Comparison of ENCODE assay signal across 24 cellular contexts in genomic region chr3:193878051-193878838, GRCh38.
"Had no signal": no experiment of that assay in that cellular context is flagged by ENCODE, and none has a peak within 500 bp of the region (broad histone marks: within the 10 kb centered on the region; RNA-seq: fewer than 3 reads in every experiment).

No MANE protein-coding gene starts in this region.

- H3K36me3 Mint-ChIP-seq: activated CD4-positive, alpha-beta memory T cell treated with anti-CD3 and anti-CD28 coated beads for 36 hours; mesothelial cell of epicardium; natural killer cell; stimulated activated naive B cell treated with anti-CD40 and anti-IgM and Interleukin-4, amounts not matched to agents 10 μg/mL and 1 μg/mL and 100 μg/mL, for 72 hours had no signal

- H3K9me3 Mint-ChIP-seq: activated CD4-positive, alpha-beta memory T cell treated with anti-CD3 and anti-CD28 coated beads for 36 hours; activated T-cell treated with anti-CD3 and anti-CD28 coated beads, Interleukin-2, amount 50 U/mL, for 72 hours; mesothelial cell of epicardium; natural killer cell; stimulated activated naive B cell treated with anti-CD40 and anti-IgM and Interleukin-4, amounts not matched to agents 10 μg/mL and 1 μg/mL and 100 μg/mL, for 72 hours had no signal

- H3K4me3 Mint-ChIP-seq: activated CD4-positive, alpha-beta memory T cell treated with anti-CD3 and anti-CD28 coated beads for 36 hours; activated T-cell treated with anti-CD3 and anti-CD28 coated beads, Interleukin-2, amount 50 U/mL, for 72 hours; mesothelial cell of epicardium; natural killer cell; T-helper 17 cell had no signal

- H3K4me2 ChIP-seq: smooth muscle cell had no signal

- H3K4me1 ChIP-seq: ascending aorta, sigmoid colon, upper lobe of left lung had no signal

- H3K4me1 Mint-ChIP-seq: natural killer cell, T-helper 17 cell had no signal

- ATAC-seq: activated T-cell treated with anti-CD3 and anti-CD28 coated beads, Interleukin-2, amount 50 U/mL, for 72 hours; esophagus mucosa; gastrocnemius medialis; left ventricle myocardium superior; natural killer cell; T-helper 17 cell had no signal

- H3K27ac Mint-ChIP-seq: activated CD4-positive, alpha-beta memory T cell treated with anti-CD3 and anti-CD28 coated beads for 36 hours; activated T-cell treated with anti-CD3 and anti-CD28 coated beads, Interleukin-2, amount 50 U/mL, for 72 hours; natural killer cell; T-helper 17 cell had no signal

- H3K27me3 ChIP-seq: ascending aorta, gastrocnemius medialis, sigmoid colon, upper lobe of left lung had no signal

- H3K36me3 ChIP-seq: ascending aorta, brain microvascular endothelial cell, gastrocnemius medialis, sigmoid colon, upper lobe of left lung had no signal

- H3K9me3 ChIP-seq: ascending aorta, gastrocnemius medialis, sigmoid colon, upper lobe of left lung had no signal

- DNase-seq: activated CD4-positive, alpha-beta memory T cell treated with anti-CD3 and anti-CD28 coated beads for 36 hours; activated CD4-positive, alpha-beta T cell treated with anti-CD3 and anti-CD28 coated beads for 48 hours; activated effector memory CD4-positive, alpha-beta T cell treated with anti-CD3 and anti-CD28 coated beads, Interleukin-2, amount 50 U/mL, for 16 hours; activated naive CD4-positive, alpha-beta T cell treated with anti-CD3 and anti-CD28 coated beads, Interleukin-2, amount 50 U/mL, for 16 hours; activated T-cell treated with anti-CD3 and anti-CD28 coated beads, Interleukin-2, amount 50 U/mL, for 72 hours; brain microvascular endothelial cell; central memory CD4-positive, alpha-beta T cell; dermis blood vessel endothelial cell; effector CD8-positive, alpha-beta T cell; gastrocnemius medialis; hippocampal formation; left ventricle myocardium superior; mammary epithelial cell; natural killer cell; stimulated activated CD4-positive, alpha-beta T cell treated with anti-CD3 and anti-CD28 coated beads, Interleukin-15, amount 100 ng/mL, for 24 hours; stimulated activated CD8-positive, alpha-beta memory T cell treated with anti-CD3 and anti-CD28 coated beads, Interleukin-4, amount 100 ng/mL, for 48 hours; T-helper 17 cell; upper lobe of left lung had no signal

- H3K27ac ChIP-seq: ascending aorta, brain microvascular endothelial cell, gastrocnemius medialis, sigmoid colon had no signal

- H3K4me3 ChIP-seq: ascending aorta, gastrocnemius medialis, sigmoid colon, smooth muscle cell, upper lobe of left lung had no signal
